8 cellular contexts compared by ENCODE assay signal in the genomic region with DNA sequence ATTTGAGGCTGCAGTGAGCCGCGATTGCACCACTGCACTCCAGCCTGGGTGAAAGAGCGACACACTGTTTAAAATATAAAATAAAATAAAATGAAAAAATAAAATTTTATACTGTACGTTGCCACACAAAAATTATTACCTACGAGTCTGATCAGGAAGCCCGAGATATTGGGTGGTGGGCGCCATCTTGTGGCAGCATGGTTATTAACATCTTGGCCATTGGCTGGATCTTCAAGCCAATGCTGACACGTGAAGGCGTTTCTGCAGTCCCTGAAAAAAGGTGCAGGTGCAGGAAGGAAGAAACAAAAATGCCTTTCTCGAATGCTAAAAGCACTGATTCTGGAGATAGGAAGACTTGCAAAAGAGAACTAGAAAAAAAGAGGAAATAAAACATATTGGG. TPM values are rescaled to one million over a fixed set of nuclear protein-coding genes. Genes with fewer than 3 reads are reported as not detected.
A peak's percentile ranks its signal among the peaks of the same experiment; 100 is the strongest.
DNase-seq lines count a peak whose midpoint lies in the region; ATAC-seq and TF ChIP-seq lines count a peak whose summit lies in the region.

No MANE protein-coding gene starts in this region.

- H3K4me3 ChIP-seq in HAP-1, result no peak overlapping the region
- no peak overlapping the region for H3K4me3 ChIP-seq in neural cell (ENCODE audit: low read length)

- no peak overlapping the region for H2AFZ ChIP-seq in neural cell (ENCODE audit: low read depth, low read length)

- TF ChIP-seq RAD21 in neural cell (conservative IDR thresholded peaks at IDR 0.05), result peak; percentile 56

- H3K9me3 ChIP-seq in HAP-1, result no peaks in the 10 kb centered on the region
- H3K9me3 ChIP-seq in neural cell (ENCODE audit: low read length), result no peaks in the 10 kb centered on the region

- in situ Hi-C loops in HAP-1 (cut with MboI; ENCODE audit: low sequenced_read_pairs), result no loop called here

- H3K27me3 ChIP-seq in HAP-1 (ENCODE audit: low read depth), result no peaks in the 10 kb centered on the region
- H3K27me3 ChIP-seq in neural cell (ENCODE audit: insufficient read depth, low read depth, low read length), result no peaks in the 10 kb centered on the region

- H3F3A ChIP-seq in neural cell (ENCODE audit: insufficient read depth, low read length, poor library complexity, severe bottlenecking), result no peaks in the 10 kb centered on the region

- H3K9me2 ChIP-seq in neural cell (ENCODE audit: insufficient read depth, low read length), result no peaks in the 10 kb centered on the region

- no peaks in the 10 kb centered on the region for H4K20me1 ChIP-seq in neural cell (ENCODE audit: insufficient read depth)

- DNase-seq in COLO829 (ENCODE audit: low spot score), result peak; percentile 71
- peak; percentile 25 to 83 for DNase-seq in HAP-1 (ENCODE audit: low spot score in 2 of 2)
- peak; percentile 19 for DNase-seq in NCI-H82 treated with DMSO at 0.1 percent for 48 hours (lab: John Stamatoyannopoulos, UW; ENCODE audit: unreplicated experiment)
- peak; percentile 50 for DNase-seq in activated T-cell treated with anti-CD3 and anti-CD28 coated beads for 1 hour (ENCODE audit: low read depth)
- peak; percentile 38 to 67 for DNase-seq in erythroblast (lab: John Stamatoyannopoulos, UW)
- DNase-seq in substantia nigra (lab: John Stamatoyannopoulos, UW), result peak in 31 of 49 donors; percentile 0 to 45 (median 8)

- H3K4me1 ChIP-seq in HAP-1, result no peaks in the 10 kb centered on the region

- no peak overlapping the region for H3K9ac ChIP-seq in neural cell (ENCODE audit: low read length)

- no peak for ATAC-seq in HG02840 (IDR thresholded peaks at IDR 0.05; ENCODE audit: low FRiP score, unreplicated experiment)

- no peak for TF ChIP-seq POLR2A in erythroblast (IDR thresholded peaks at IDR 0.05; ENCODE audit: low read length)

- no peak for TF ChIP-seq EP300 in neural cell (conservative IDR thresholded peaks at IDR 0.05; ENCODE audit: poor library complexity, severe bottlenecking)

- H3K36me3 ChIP-seq in HAP-1 (replicated peaks) (no peaks in the 10 kb centered on the region), neural cell (ENCODE audit: insufficient read depth, low read length) (no peaks in the 10 kb centered on the region)

- no peak overlapping the region for H3K4me2 ChIP-seq in neural cell (ENCODE audit: low read length)

- TF ChIP-seq CTCF in neural cell (IDR thresholded peaks at IDR 0.05; ENCODE audit: poor library complexity, severe bottlenecking), result peak; percentile 58

- H3K27ac ChIP-seq in neural cell (ENCODE audit: low read length) (no peak overlapping the region), substantia nigra (ENCODE audit: low read depth, low read length, poor library complexity, severe bottlenecking) (no peak overlapping the region)

- H3K79me2 ChIP-seq in neural cell (replicated peaks; ENCODE audit: insufficient read depth, low read length), result no peaks in the 10 kb centered on the region

TF ChIP-seq in neural cell, 6 proteins besides CTCF, POLR2A, EP300 and RAD21:
- TF ChIP-seq EZH2 (IDR thresholded peaks at IDR 0.05; ENCODE audit: borderline replicate concordance, insufficient read depth, low read length, poor library complexity, severe bottlenecking), result no peak
- TF ChIP-seq POLR2AphosphoS5 (IDR thresholded peaks at IDR 0.05), result no peak
- TF ChIP-seq SMC3 (conservative IDR thresholded peaks at IDR 0.05; ENCODE audit: poor library complexity), result peak; percentile 47
- TF ChIP-seq TAF1 (IDR thresholded peaks at IDR 0.05; ENCODE audit: low read depth), result no peak

RNA-seq across cellular contexts. Expression of a gene that starts 4.9 kb away (rescaled TPM):
- not detected in 2 replicates for polyA plus RNA-seq in neural cell
- not detected in 2 replicates for polyA minus RNA-seq in neural cell

RNA-seq across cellular contexts. Expression of a gene that starts 34.6 kb away (rescaled TPM):
- polyA plus RNA-seq in neural cell, result not detected in 2 replicates
- not detected in 2 replicates for polyA minus RNA-seq in neural cell

Comparison
In these comparisons a context has a peak if more than half of its experiments do, and no peak if none do; other contexts are left out.
1. DNase-seq: peak in every context shown above with its lines; median percentile 71 in COLO829; 54 in HAP-1; 52 in erythroblast; 50 in activated T-cell treated with anti-CD3 and anti-CD28 coated beads for 1 hour; 19 in NCI-H82 treated with DMSO at 0.1 percent for 48 hours; 8 in substantia nigra.